ENCODE assay signal across 8 cellular contexts in the genomic region with DNA sequence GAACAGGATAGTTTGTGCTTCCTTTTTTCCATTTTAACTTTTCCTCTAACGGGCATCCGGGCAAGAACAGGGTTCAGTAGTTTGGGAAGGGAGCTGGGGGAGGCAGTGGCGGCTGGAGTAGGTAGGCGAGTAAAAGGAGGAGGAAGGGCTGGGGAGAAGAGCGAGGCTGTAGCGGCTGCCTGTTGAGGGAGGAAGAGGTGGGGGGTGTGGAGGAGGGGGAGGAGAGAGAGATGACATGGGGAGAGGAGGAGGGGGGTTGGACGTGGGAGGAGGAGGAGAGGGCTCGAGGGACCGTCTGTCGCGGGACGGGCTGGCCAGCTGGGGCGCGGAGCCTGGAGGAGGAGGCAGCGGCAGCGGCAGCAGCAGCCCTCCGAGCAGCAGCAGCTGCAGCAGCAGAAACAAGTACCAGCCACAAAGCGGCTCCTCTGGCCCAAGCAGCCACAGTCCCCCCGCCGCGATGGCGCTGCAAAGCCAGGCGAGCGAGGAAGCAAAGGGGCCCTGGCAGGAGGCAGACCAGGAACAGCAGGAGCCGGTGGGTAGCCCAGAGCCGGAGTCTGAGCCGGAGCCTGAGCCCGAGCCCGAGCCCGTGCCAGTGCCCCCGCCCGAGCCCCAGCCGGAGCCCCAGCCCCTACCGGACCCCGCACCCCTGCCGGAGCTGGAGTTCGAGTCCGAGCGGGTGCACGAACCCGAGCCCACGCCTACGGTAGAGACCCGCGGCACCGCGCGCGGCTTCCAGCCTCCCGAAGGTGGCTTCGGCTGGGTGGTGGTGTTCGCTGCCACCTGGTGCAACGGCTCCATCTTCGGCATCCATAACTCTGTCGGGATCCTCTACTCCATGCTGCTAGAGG. TPM values are rescaled to one million over a fixed set of nuclear protein-coding genes. Genes with fewer than 3 reads are reported as not detected.
DNase-seq lines count a peak whose midpoint lies in the region; ATAC-seq and TF ChIP-seq lines count a peak whose summit lies in the region.

A gene (plus strand): TSS at position 313 of the 848 bp plus-strand sequence. CDS start 145 bp downstream, at position 458.

- H3K4me1 Mint-ChIP-seq in activated T-cell treated with anti-CD3 and anti-CD28 coated beads, Interleukin-2, amount 50 U/mL, for 4 hours (ENCODE audit: low read depth): peaks cover 6% of the 10 kb centered on the region

- H3K9me3 ChIP-seq in esophagus muscularis mucosa: no peaks in the 10 kb centered on the region
- H3K9me3 ChIP-seq in mucosa of descending colon: no peaks in the 10 kb centered on the region
- no peaks in the 10 kb centered on the region for H3K9me3 ChIP-seq in stomach smooth muscle (ENCODE audit: control insufficient read depth in 2 of 2, low read length in 2 of 2)

- no peaks in the 10 kb centered on the region for H3K9me3 Mint-ChIP-seq in activated T-cell treated with anti-CD3 and anti-CD28 coated beads, Interleukin-2, amount 50 U/mL, for 4 hours

- peak; percentile 46 to 57 for ATAC-seq in activated T-cell treated with anti-CD3 and anti-CD28 coated beads, Interleukin-2, amount 50 U/mL, for 4 hours
- ATAC-seq in mucosa of descending colon: peak; percentile 54

- no peak for TF ChIP-seq CTCF in esophagus muscularis mucosa (IDR thresholded peaks at IDR 0.05)
- TF ChIP-seq CTCF in mucosa of descending colon (IDR thresholded peaks at IDR 0.05): no peak

- DNase-seq in SHP77 (lab: John Stamatoyannopoulos, UW) (peak; percentile 27 to 33), SHP77 treated with DMSO at 0.1 percent for 48 hours (lab: John Stamatoyannopoulos, UW) (no peak), NCI-H460 (ENCODE audit: extremely low read depth, low read depth) (peak; percentile 37), esophagus muscularis mucosa (ENCODE audit: extremely low spot score) (no peak), mucosa of descending colon (peak; percentile 37 to 57 (median 50)), NAMALWA (ENCODE audit: low spot score) (no peak)
- DNase-seq in activated T-cell treated with anti-CD3 and anti-CD28 coated beads, Interleukin-2, amount 50 U/mL, for 4 hours: peak; percentile 22

- H3K27ac ChIP-seq in esophagus muscularis mucosa (replicated peaks in 1 of 4): peak within 1 kb of the TSS; percentile 89 to 93 (median 92)
- H3K27ac ChIP-seq in stomach smooth muscle (ENCODE audit: low read length): peak within 1 kb of the TSS; percentile 90

- TF ChIP-seq POLR2A in esophagus muscularis mucosa (IDR thresholded peaks at IDR 0.05; ENCODE audit: low read depth): no peak

- H3K9ac ChIP-seq in stomach smooth muscle (ENCODE audit: low read length in 2 of 2): peak within 1 kb of the TSS; percentile 83 to 91

- H3K36me3 ChIP-seq in esophagus muscularis mucosa: no peaks in the 10 kb centered on the region
- no peaks in the 10 kb centered on the region for H3K36me3 ChIP-seq in mucosa of descending colon (ENCODE audit: low read depth)
- no peaks in the 10 kb centered on the region for H3K36me3 ChIP-seq in stomach smooth muscle (ENCODE audit: control insufficient read depth in 2 of 2, insufficient read depth in 2 of 2, low read length in 2 of 2)

- no peaks in the 10 kb centered on the region for H3K36me3 Mint-ChIP-seq in activated T-cell treated with anti-CD3 and anti-CD28 coated beads, Interleukin-2, amount 50 U/mL, for 4 hours (ENCODE audit: insufficient read depth)

- peaks cover 5 to 31% (median 24%) of the 10 kb centered on the region in 4 donors for H3K4me1 ChIP-seq in esophagus muscularis mucosa
- peaks cover 6% of the 10 kb centered on the region for H3K4me1 ChIP-seq in mucosa of descending colon (ENCODE audit: low read depth)
- peaks cover 24% of the 10 kb centered on the region for H3K4me1 ChIP-seq in stomach smooth muscle (ENCODE audit: control insufficient read depth, insufficient read depth, low read length)

- TF ChIP-seq EP300 in esophagus muscularis mucosa (IDR thresholded peaks at IDR 0.05): no peak

- peak within 1 kb of the TSS; percentile 74 for H3K4me3 Mint-ChIP-seq in activated T-cell treated with anti-CD3 and anti-CD28 coated beads, Interleukin-2, amount 50 U/mL, for 4 hours

- 34% methylated on average over 23 of the region's 55 CpGs for WGBS in esophagus muscularis mucosa

- peaks cover 0 to 3% (median 0%) of the 10 kb centered on the region in 4 donors for H3K27me3 ChIP-seq in esophagus muscularis mucosa
- H3K27me3 ChIP-seq in stomach smooth muscle (ENCODE audit: control insufficient read depth in 1 of 2, insufficient read depth in 2 of 2, low read length in 2 of 2): peaks cover 0 to 17% of the 10 kb centered on the region in 2 donors

- H3K4me3 ChIP-seq in esophagus muscularis mucosa: peak within 1 kb of the TSS; percentile 60 to 69 (median 60)
- no peak within 1 kb of the TSS for H3K4me3 ChIP-seq in mucosa of descending colon
- peak within 1 kb of the TSS; percentile 68 to 74 for H3K4me3 ChIP-seq in stomach smooth muscle (ENCODE audit: low read length in 2 of 2)

- peaks cover 32% of the 10 kb centered on the region for H3K27me3 Mint-ChIP-seq in activated T-cell treated with anti-CD3 and anti-CD28 coated beads, Interleukin-2, amount 50 U/mL, for 4 hours (ENCODE audit: low read depth)

- intact Hi-C loops in esophagus muscularis mucosa (cut with DNase I) (loop anchor here (2.0 to 5.0 kb wide), 2 partner anchors 39 to 113 kb away; no protein-coding TSS in a partner anchor), mucosa of descending colon (cut with DNase I, micrococcal nuclease) (no loop called here)

RNA-seq across cellular contexts. Expression of the gene that starts here (rescaled TPM):
- 0.82 and 1.2 TPM in 2 replicates for total RNA-seq in NCI-H460 (2014; rRNA removed; shearing (Covaris generic))
- polyA plus RNA-seq in NCI-H460 (2014; cell fraction: nucleus; rRNA removed): 0.75 and 1.9 TPM in 2 replicates
- under 1 TPM; 0.33 to 0.63 (median 0.42) TPM for total RNA-seq in activated T-cell treated with anti-CD3 and anti-CD28 coated beads, Interleukin-2, amount 50 U/mL, for 4 hours
- total RNA-seq in esophagus muscularis mucosa (10 to 100 TPM in 1 of 4 donors, 1 to 10 TPM in 3; 7.3 to 13.7 (median 9.6) TPM), mucosa of descending colon (1 to 10 TPM; 1.3 to 7.9 (median 2.3) TPM)

Comparison
In these comparisons a context has a peak if more than half of its experiments do, and no peak if none do; other contexts are left out.
1. DNase-seq: peak in SHP77 (2 of 2), NCI-H460 (single experiment) and mucosa of descending colon (3 of 3); none in SHP77 treated with DMSO at 0.1 percent for 48 hours (single experiment), esophagus muscularis mucosa (single experiment) and NAMALWA (single experiment).
2. Peak in DNase-seq and ATAC-seq in activated T-cell treated with anti-CD3 and anti-CD28 coated beads, Interleukin-2, amount 50 U/mL, for 4 hours; RNA of the gene not detected or under 1 TPM.